In the genomic region with DNA sequence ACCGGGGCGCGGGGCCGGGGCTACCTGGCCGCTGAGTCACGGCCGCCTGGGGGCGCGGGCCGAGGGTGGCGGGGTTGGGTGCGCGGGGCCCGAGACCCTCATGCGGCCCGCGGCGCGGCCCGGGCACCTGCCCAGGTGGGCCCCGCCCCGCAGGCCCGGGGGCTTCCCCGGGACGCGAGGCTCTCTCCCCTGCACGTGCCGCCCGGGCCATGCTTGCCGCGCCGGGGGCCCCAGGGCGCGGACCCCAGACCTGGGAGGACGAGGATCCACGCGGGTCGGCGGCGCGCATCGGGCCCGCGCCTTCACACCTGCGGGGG, we compare ENCODE assay signal across 8 cellular contexts. TPM values are rescaled to one million over a fixed set of nuclear protein-coding genes. Genes with fewer than 3 reads are reported as not detected.
A peak's percentile ranks its signal among the peaks of the same experiment; 100 is the strongest.
DNase-seq lines count a peak whose midpoint lies in the region; ATAC-seq and TF ChIP-seq lines count a peak whose summit lies in the region.

No MANE protein-coding gene starts in this region.

- CTCF ChIA-PET in OCI-LY7 (lab: Charles Lee; ENCODE audit: unreplicated experiment) = interaction anchor here (0.6 kb wide), 1 partner anchor 24 kb away, joined by 5 read pairs; no protein-coding TSS in a partner anchor

- H3K4me1 ChIP-seq in heart left ventricle = peaks cover 10 to 56% (median 35%) of the 10 kb centered on the region in 12 donors
- H3K4me1 ChIP-seq in OCI-LY7 (ENCODE audit: insufficient read depth, low read length, poor library complexity, severe bottlenecking) = peaks cover 34% of the 10 kb centered on the region
- H3K4me1 ChIP-seq in iPS DF 6.9 (ENCODE audit: control insufficient read depth, insufficient read depth, low read length) = peaks cover 10% of the 10 kb centered on the region
- peaks cover 31% of the 10 kb centered on the region for H3K4me1 ChIP-seq in upper lobe of right lung

- TF ChIP-seq CTCF in heart left ventricle (IDR thresholded peaks at IDR 0.05) (no peak), OCI-LY7 (conservative IDR thresholded peaks at IDR 0.05; ENCODE audit: low read length) (no peak), upper lobe of right lung (IDR thresholded peaks at IDR 0.05) (no peak)

- no peaks in the 10 kb centered on the region for H3K27me3 ChIP-seq in heart left ventricle
- H3K27me3 ChIP-seq in iPS DF 6.9 (ENCODE audit: control insufficient read depth, insufficient read depth, low read length) = no peaks in the 10 kb centered on the region
- peaks cover 3% of the 10 kb centered on the region for H3K27me3 ChIP-seq in upper lobe of right lung

- H4K20me1 ChIP-seq in OCI-LY7 (ENCODE audit: insufficient read depth, low read length) = peaks cover 9% of the 10 kb centered on the region; the same call in 1 of the 2 replicates

- no TSS peak for BruUV-seq in OCI-LY7 (replicated peaks; lab: Mats Ljungman, UMichigan)

- intact Hi-C loops in heart left ventricle (cut with DNase I) (loop anchor here in 3 of 10 donors (1.0 to 5.0 kb wide), 3 partner anchors 27 to 41 kb away; partner anchors contain the start of genes INTS1 (in 1 of the 3) and PSMG3 (in 1 of the 3)), Right ventricle myocardium inferior (cut with DNase I) (no loop called here), OCI-LY7 (cut with micrococcal nuclease; ENCODE audit: unreplicated experiment) (loop anchor here (2.0 kb wide), 1 partner anchor 26 kb away; the partner anchor contains the start of gene INTS1), upper lobe of right lung (cut with DNase I) (no loop called here)

- H3K36me3 ChIP-seq in heart left ventricle (peaks cover 0 to 11% (median 0%) of the 10 kb centered on the region in 9 donors), OCI-LY7 (ENCODE audit: insufficient read depth, low read length) (peaks cover 8% of the 10 kb centered on the region; the same call in 1 of the 2 replicates), iPS DF 6.9 (ENCODE audit: control insufficient read depth, insufficient read depth, low read length) (no peaks in the 10 kb centered on the region), upper lobe of right lung (no peaks in the 10 kb centered on the region)

- no peak overlapping the region for H2AFZ ChIP-seq in OCI-LY7 (ENCODE audit: low read length)

- peaks cover 40% of the 10 kb centered on the region for H3K79me2 ChIP-seq in OCI-LY7 (ENCODE audit: insufficient read depth, low read depth, low read length)

- H3K9me3 ChIP-seq in heart left ventricle (no peaks in the 10 kb centered on the region), OCI-LY7 (ENCODE audit: low read length) (no peaks in the 10 kb centered on the region), iPS DF 6.9 (ENCODE audit: control insufficient read depth, insufficient read depth, low read length) (no peaks in the 10 kb centered on the region), upper lobe of right lung (no peaks in the 10 kb centered on the region)

- no peak for TF ChIP-seq POLR2A in heart left ventricle (IDR thresholded peaks at IDR 0.05)

- peak overlapping the region; percentile 98 for H3K4me2 ChIP-seq in OCI-LY7 (ENCODE audit: low read length)

- H3K9me2 ChIP-seq in OCI-LY7 (ENCODE audit: insufficient read depth, low read length) = no peaks in the 10 kb centered on the region

- peak overlapping the region; percentile 39 to 94 (median 66) for H3K4me3 ChIP-seq in heart left ventricle
- H3K4me3 ChIP-seq in OCI-LY7 (ENCODE audit: low read depth, low read length, poor library complexity, severe bottlenecking) = peak overlapping the region; percentile 82
- H3K4me3 ChIP-seq in iPS DF 6.9 (ENCODE audit: low read length) = peak overlapping the region; percentile 56; the same call in 1 of the 2 replicates
- peak overlapping the region; percentile 68 for H3K4me3 ChIP-seq in upper lobe of right lung

- DNase-seq in heart left ventricle (no peak), Right ventricle myocardium inferior (ENCODE audit: missing footprints) (no peak), OCI-LY7 (ENCODE audit: low spot score) (no peak), iPS DF 6.9 (ENCODE audit: low read depth, low spot score) (no peak), upper lobe of right lung (no peak), NCI-H526 treated with DMSO at 0.1 percent for 48 hours (lab: John Stamatoyannopoulos, UW) (no peak), GF-D8 (lab: John Stamatoyannopoulos, UW) (no peak), NCI-H2107 treated with DMSO at 0.1 percent for 48 hours (lab: John Stamatoyannopoulos, UW; ENCODE audit: unreplicated experiment) (no peak)

- POLR2A ChIA-PET in OCI-LY7 (lab: Charles Lee) = no interaction called here

- 0 to 1% (median 1%) methylated on average over 15 to 45 of the region's 45 CpGs; no CpG with 5 or more reads in 1 of the 4 donors for WGBS in heart left ventricle, 4 donors
- WGBS in iPS DF 6.9 (ENCODE audit: insufficient coverage, insufficient read length) = no CpG with 5 or more reads among the region's 45 CpGs

- peak overlapping the region; percentile 90 to 100 (median 96) for H3K27ac ChIP-seq in heart left ventricle
- H3K27ac ChIP-seq in OCI-LY7 (ENCODE audit: low read depth, low read length, poor library complexity, severe bottlenecking) = peak overlapping the region; percentile 30
- H3K27ac ChIP-seq in iPS DF 6.9 (ENCODE audit: low read length) = no peak overlapping the region
- H3K27ac ChIP-seq in upper lobe of right lung = peak overlapping the region; percentile 91

- no peak for ATAC-seq in heart left ventricle
- ATAC-seq in Right ventricle myocardium inferior = no peak
- ATAC-seq in upper lobe of right lung = no peak

RNA-seq across cellular contexts. Expression of gene MAFK, which starts 0.4 kb away (rescaled TPM):
- total RNA-seq in heart left ventricle = 100 to 1,000 TPM in 5 of 9 donors, 10 to 100 TPM in 4; 34.3 to 138 (median 121) TPM
- 100 to 1,000 TPM in 1 of 2 donors, 10 to 100 TPM in 1; 94.8 to 165 TPM for polyA plus RNA-seq in heart left ventricle
- 50.8 TPM for total RNA-seq in Right ventricle myocardium inferior
- total RNA-seq in OCI-LY7 (2014; rRNA removed; shearing (Covaris generic)) = 25.2 and 26.1 TPM in 2 replicates
- 32.7 and 39.0 TPM in 2 replicates for total RNA-seq in OCI-LY7 (2022)
- 64.8 TPM for total RNA-seq in upper lobe of right lung

RNA-seq across cellular contexts. Expression of gene TMEM184A, which starts 25.1 kb away (rescaled TPM):
- under 1 TPM; 0.19 to 0.85 (median 0.47) TPM for total RNA-seq in heart left ventricle
- polyA plus RNA-seq in heart left ventricle = under 1 TPM; 0.19 to 0.99 TPM
- total RNA-seq in Right ventricle myocardium inferior = 0.32 TPM
- 0.19 and 0.77 TPM in 2 replicates for total RNA-seq in OCI-LY7 (2014; rRNA removed; shearing (Covaris generic))
- total RNA-seq in OCI-LY7 (2022) = not detected in 2 replicates
- 4.4 TPM for total RNA-seq in upper lobe of right lung

RNA-seq across cellular contexts. Expression of gene INTS1, which starts 26.7 kb away (rescaled TPM):
- total RNA-seq in heart left ventricle (10 to 100 TPM; 35.5 to 67.4 (median 45.3) TPM), Right ventricle myocardium inferior (25.8 TPM), OCI-LY7 (2022) (187 and 188 TPM in 2 replicates), upper lobe of right lung (49.2 TPM)
- 10 to 100 TPM; 41.9 to 46.0 TPM for polyA plus RNA-seq in heart left ventricle
- total RNA-seq in OCI-LY7 (2014; rRNA removed; shearing (Covaris generic)) = 61.5 and 83.6 TPM in 2 replicates

RNA-seq across cellular contexts. Expression of gene PSMG3, which starts 38.9 kb away (rescaled TPM):
- total RNA-seq in heart left ventricle = 10 to 100 TPM in 8 of 9 donors, 1 to 10 TPM in 1; 7.3 to 27.6 (median 13.3) TPM
- 10 to 100 TPM; 34.3 to 36.5 TPM for polyA plus RNA-seq in heart left ventricle
- total RNA-seq in Right ventricle myocardium inferior = 13.3 TPM
- total RNA-seq in OCI-LY7 (2014; rRNA removed; shearing (Covaris generic)) = 128 and 129 TPM in 2 replicates
- 55.1 and 63.7 TPM in 2 replicates for total RNA-seq in OCI-LY7 (2022)
- total RNA-seq in upper lobe of right lung = 20.3 TPM
